In the genomic region with DNA sequence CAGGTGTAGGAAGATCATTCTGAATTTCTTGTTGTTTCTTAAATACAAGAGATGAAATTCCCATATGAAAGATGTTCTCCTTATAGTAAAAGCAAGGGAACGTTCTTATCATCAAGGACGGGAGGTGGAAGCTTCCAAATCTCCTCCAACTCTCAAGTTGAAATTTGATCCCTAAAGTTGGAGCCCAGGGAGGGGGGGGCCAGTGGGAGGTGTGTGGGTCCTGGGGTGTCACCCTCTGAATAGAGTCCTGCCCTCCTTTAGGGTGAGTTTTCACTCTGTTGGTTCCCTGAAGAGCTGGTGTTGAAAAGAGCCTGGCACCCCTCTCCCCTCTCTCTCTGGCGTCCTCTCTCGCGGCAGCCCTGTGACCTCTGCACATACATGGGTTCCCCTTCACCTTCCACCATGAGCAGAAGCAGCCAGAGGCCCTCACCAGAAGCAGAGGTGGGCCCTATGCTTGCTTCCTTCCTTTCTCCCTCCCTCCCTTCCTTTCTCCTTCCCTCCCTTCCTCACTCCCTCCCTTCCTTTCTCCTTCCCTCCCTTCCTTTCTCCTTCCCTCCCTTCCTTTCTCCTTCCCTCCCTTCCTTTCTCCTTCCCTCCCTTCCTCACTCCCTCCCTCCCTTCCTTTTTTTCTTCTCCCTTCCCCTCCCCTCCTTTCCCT, we compare ENCODE assay signal across 27 cellular contexts. TPM values are rescaled to one million over a fixed set of nuclear protein-coding genes. Genes with fewer than 3 reads are reported as not detected.
"Had no signal": no experiment of that assay in that cellular context is flagged by ENCODE, and none has a peak within 500 bp of the region (broad histone marks: within the 10 kb centered on the region; RNA-seq: fewer than 3 reads in every experiment).

No MANE protein-coding gene starts in this region.

- H3K4me3 ChIP-seq: pancreas, psoas muscle, right lobe of liver, skin epidermis, smooth muscle cell, stomach, thoracic aorta, thyroid gland, tibial nerve, upper lobe of left lung, vagina had no signal

- DNase-seq: naive thymus-derived CD8-positive, alpha-beta T cell; nephron progenitor cell; nucleus accumbens; pancreas; psoas muscle; right cardiac atrium; right lobe of liver; stimulated activated CD4-positive, alpha-beta T cell treated with anti-CD3 and anti-CD28 coated beads, Interleukin-15, amount 100 ng/mL, for 24 hours; stimulated activated CD4-positive, alpha-beta T cell treated with anti-CD3 and anti-CD28 coated beads, Interleukin-2, amount 100 ng/mL, for 24 hours; stimulated activated CD4-positive, alpha-beta T cell treated with anti-CD3 and anti-CD28 coated beads, Interleukin-2, amount 100 ng/mL, for 48 hours; stimulated activated CD4-positive, alpha-beta T cell treated with anti-CD3 and anti-CD28 coated beads, Interleukin-4, amount 100 ng/mL, for 24 hours; stimulated activated naive B cell treated with anti-CD40 and anti-IgM and Interleukin-4, amounts not matched to agents 10 μg/mL and 1 μg/mL and 100 μg/mL, for 72 hours; stimulated activated naive CD4-positive, alpha-beta T cell treated with Interleukin-2 at 50 U/mL for 16 hours; stomach; thyroid gland; trophoblast cell; upper lobe of left lung had no signal

- FAIRE-seq: pancreas, urothelium cell line had no signal

- H3K36me3 ChIP-seq: neutrophil, pancreas, right lobe of liver, stomach, thoracic aorta, thyroid gland, tibial nerve, upper lobe of left lung, vagina had no signal

- H3K4me1 ChIP-seq: pancreas, psoas muscle, stomach, thyroid gland, tibial nerve, upper lobe of left lung, vagina had no signal

- H3K9me3 ChIP-seq: neutrophil, pancreas, psoas muscle, right lobe of liver, stomach, thoracic aorta, thyroid gland, tibial nerve, upper lobe of left lung, vagina had no signal

- H3K27ac ChIP-seq: neutrophil, pancreas, psoas muscle, right lobe of liver, skin epidermis, stomach, thoracic aorta, thyroid gland, tibial nerve, upper lobe of left lung, vagina had no signal

- H3K27me3 ChIP-seq: pancreas, right lobe of liver, thyroid gland, upper lobe of left lung, vagina had no signal

- H3K4me2 ChIP-seq: smooth muscle cell had no signal

- ATAC-seq: naive thymus-derived CD8-positive, alpha-beta T cell; natural killer cell treated with Interleukin-12 subunit alpha and Interleukin-12 subunit beta and Interleukin-15 and Interleukin-18, amount 100 ng/mL, for 72 hours; pancreas; psoas muscle; right cardiac atrium; right lobe of liver; stimulated activated effector memory CD8-positive, alpha-beta T cell treated with anti-CD3 and anti-CD28 coated beads, Interleukin-12 subunit alpha, Interleukin-12 subunit beta, amount 100 ng/mL, for 72 hours; stimulated activated naive B cell treated with anti-CD40 and anti-IgM and Interleukin-4, amounts not matched to agents 10 μg/mL and 1 μg/mL and 100 μg/mL, for 72 hours had no signal

RNA-seq across cellular contexts. Expression of a gene that starts 10.0 kb away (rescaled TPM):
- total RNA-seq: psoas muscle, right lobe of liver, subcutaneous adipose tissue had no signal
